10 cellular contexts compared by ENCODE assay signal in genomic region chr7:29565186-29565540, GRCh38. TPM values are rescaled to one million over a fixed set of nuclear protein-coding genes. Genes with fewer than 3 reads are reported as not detected.
A peak's percentile ranks its signal among the peaks of the same experiment; 100 is the strongest.
DNase-seq lines count a peak whose midpoint lies in the region; ATAC-seq, FAIRE-seq and TF ChIP-seq lines count a peak whose summit lies in the region.
"Had no signal": no experiment of that assay in that cellular context is flagged by ENCODE, and none has a peak within 500 bp of the region (broad histone marks: within the 10 kb centered on the region; RNA-seq: fewer than 3 reads in every experiment).

No MANE protein-coding gene starts in this region.

- H3K4me2 ChIP-seq in GM23338, result peak overlapping the region; percentile 91
- H3K4me2 ChIP-seq in hepatocyte, result peak overlapping the region; percentile 82

- H3K27me3 ChIP-seq in GM23338 (ENCODE audit: insufficient read depth), result peaks cover 28% of the 10 kb centered on the region
- H3K27me3 ChIP-seq in hepatocyte, result no peaks in the 10 kb centered on the region
- H3K27me3 ChIP-seq in gastrocnemius medialis, result peaks cover 47 to 64% (median 56%) of the 10 kb centered on the region in 3 donors

- H3K79me2 ChIP-seq in GM23338 (replicated peaks; ENCODE audit: insufficient read depth) (peaks cover 11% of the 10 kb centered on the region), hepatocyte (peaks cover 26% of the 10 kb centered on the region)

- intact Hi-C loops in activated CD4-positive, alpha-beta memory T cell treated with anti-CD3 and anti-CD28 coated beads for 36 hours (cut with micrococcal nuclease), result loop anchor here (10.0 kb wide), 1 partner anchor 610 kb away; the partner anchor contains the start of gene TRIL
- intact Hi-C loops in gastrocnemius medialis (cut with DNase I; ENCODE audit: low total_unique reads), result no loop called here

- H4K20me1 ChIP-seq in GM23338 (replicated peaks; ENCODE audit: insufficient read depth) (no peaks in the 10 kb centered on the region), hepatocyte (ENCODE audit: insufficient read depth, poor library complexity, severe bottlenecking) (no peaks in the 10 kb centered on the region)

- in situ Hi-C loops in gastrocnemius medialis (cut with MboI; ENCODE audit: low sequenced_read_pairs in 4 of 4), result no loop called here

- H3K27ac Mint-ChIP-seq in GM23338, result no peak overlapping the region
- no peak overlapping the region for H3K27ac Mint-ChIP-seq in activated CD4-positive, alpha-beta memory T cell treated with anti-CD3 and anti-CD28 coated beads for 36 hours

- no peaks in the 10 kb centered on the region for H3K9me2 ChIP-seq in GM23338 (ENCODE audit: insufficient read depth)
- no peaks in the 10 kb centered on the region for H3K9me2 ChIP-seq in hepatocyte (replicated peaks; ENCODE audit: insufficient read depth)

- 5% methylated on average over 9 of the region's 9 CpGs for WGBS in hepatocyte (ENCODE audit: low lambda C conversion rate, missing lambda C conversion rate)

- no peak for FAIRE-seq in H54 (lab: Jason Lieb, UNC)

- H3K9me3 Mint-ChIP-seq in GM23338, result no peaks in the 10 kb centered on the region
- H3K9me3 Mint-ChIP-seq in activated CD4-positive, alpha-beta memory T cell treated with anti-CD3 and anti-CD28 coated beads for 36 hours, result no peaks in the 10 kb centered on the region

- TF ChIP-seq POLR2A in gastrocnemius medialis (IDR thresholded peaks at IDR 0.05) (no peak), H54 (IDR thresholded peaks at IDR 0.05; ENCODE audit: low read depth, low read length) (no peak)

- H3K27me3 Mint-ChIP-seq in GM23338 (ENCODE audit: insufficient read depth, low read depth, poor library complexity), result peaks cover 36% of the 10 kb centered on the region
- peaks cover 65% of the 10 kb centered on the region for H3K27me3 Mint-ChIP-seq in activated CD4-positive, alpha-beta memory T cell treated with anti-CD3 and anti-CD28 coated beads for 36 hours

- H3K27ac ChIP-seq in GM23338 (ENCODE audit: low read depth) (no peak overlapping the region), hepatocyte (peak overlapping the region; percentile 95), gastrocnemius medialis (no peak overlapping the region)

- H3F3A ChIP-seq in GM23338 (replicated peaks; ENCODE audit: low read depth), result 0 out of 2 replicates have a peak, but pooled peaks cover 4% of the 10 kb centered on the region

- POLR2A ChIA-PET in activated CD4-positive, alpha-beta memory T cell treated with anti-CD3 and anti-CD28 coated beads for 36 hours (lab: Charles Lee), result no interaction called here

- peak overlapping the region; percentile 89 for H3K4me3 Mint-ChIP-seq in GM23338
- H3K4me3 Mint-ChIP-seq in activated CD4-positive, alpha-beta memory T cell treated with anti-CD3 and anti-CD28 coated beads for 36 hours, result peak overlapping the region; percentile 43

- H3K36me3 Mint-ChIP-seq in GM23338 (ENCODE audit: low read depth), result peaks cover 6% of the 10 kb centered on the region; the same call in 1 of the 3 replicates
- no peaks in the 10 kb centered on the region for H3K36me3 Mint-ChIP-seq in activated CD4-positive, alpha-beta memory T cell treated with anti-CD3 and anti-CD28 coated beads for 36 hours

- peak; percentile 16 for DNase-seq in GM23338 (ENCODE audit: low spot score)
- DNase-seq in activated CD4-positive, alpha-beta memory T cell treated with anti-CD3 and anti-CD28 coated beads for 36 hours, result no peak
- DNase-seq in hepatocyte (ENCODE audit: low spot score), result no peak
- DNase-seq in gastrocnemius medialis, result no peak
- DNase-seq in DMS79 (lab: John Stamatoyannopoulos, UW), result no peak
- no peak for DNase-seq in stimulated activated CD4-positive, alpha-beta T cell treated with anti-CD3 and anti-CD28 coated beads, Interleukin-15, amount 100 ng/mL, for 24 hours
- no peak for DNase-seq in H54 (ENCODE audit: insufficient read length, low spot score)

- H3K9me3 ChIP-seq in hepatocyte (ENCODE audit: low read depth), result no peaks in the 10 kb centered on the region
- H3K9me3 ChIP-seq in gastrocnemius medialis, result no peaks in the 10 kb centered on the region

- H3K4me3 ChIP-seq in GM23338 (peak overlapping the region; percentile 95), hepatocyte (peak overlapping the region; percentile 90), gastrocnemius medialis (peak overlapping the region; percentile 46 to 65 (median 55))

- H3K4me1 Mint-ChIP-seq in GM23338, result peaks cover 45% of the 10 kb centered on the region
- peaks cover 21% of the 10 kb centered on the region for H3K4me1 Mint-ChIP-seq in activated CD4-positive, alpha-beta memory T cell treated with anti-CD3 and anti-CD28 coated beads for 36 hours (ENCODE audit: low read depth)

- no peaks in the 10 kb centered on the region for H3K36me3 ChIP-seq in GM23338 (ENCODE audit: insufficient read depth)
- H3K36me3 ChIP-seq in hepatocyte (replicated peaks; ENCODE audit: insufficient read depth, low read depth), result no peaks in the 10 kb centered on the region
- no peaks in the 10 kb centered on the region for H3K36me3 ChIP-seq in gastrocnemius medialis

- H3K4me1 ChIP-seq in GM23338 (ENCODE audit: insufficient read depth) (peaks cover 42% of the 10 kb centered on the region), hepatocyte (ENCODE audit: insufficient read depth) (peaks cover 4% of the 10 kb centered on the region), gastrocnemius medialis (peaks cover 24 to 32% of the 10 kb centered on the region in 2 donors)

- ATAC-seq in GM23338 (no peak), gastrocnemius medialis (no peak), GM18520 (IDR thresholded peaks at IDR 0.05; ENCODE audit: unreplicated experiment) (no peak)

- H2AFZ ChIP-seq in GM23338 (peak overlapping the region; percentile 91), hepatocyte (peak overlapping the region; percentile 80)

- CTCF ChIA-PET in activated CD4-positive, alpha-beta memory T cell treated with anti-CD3 and anti-CD28 coated beads for 36 hours (lab: Charles Lee), result no interaction called here

- TF ChIP-seq CTCF in GM23338 (conservative IDR thresholded peaks at IDR 0.05; ENCODE audit: low read depth in 2 of 2), result no peak
- TF ChIP-seq CTCF in hepatocyte (IDR thresholded peaks at IDR 0.05; ENCODE audit: poor library complexity), result no peak
- TF ChIP-seq CTCF in gastrocnemius medialis (IDR thresholded peaks at IDR 0.05 in 4 of 5, conservative IDR thresholded peaks at IDR 0.05 in 1 of 5), result no peak

TF ChIP-seq in GM23338, 12 proteins besides CTCF, POLR2A, EP300 and RAD21 (continues in another document):
- TF ChIP-seq, protein P1, sequence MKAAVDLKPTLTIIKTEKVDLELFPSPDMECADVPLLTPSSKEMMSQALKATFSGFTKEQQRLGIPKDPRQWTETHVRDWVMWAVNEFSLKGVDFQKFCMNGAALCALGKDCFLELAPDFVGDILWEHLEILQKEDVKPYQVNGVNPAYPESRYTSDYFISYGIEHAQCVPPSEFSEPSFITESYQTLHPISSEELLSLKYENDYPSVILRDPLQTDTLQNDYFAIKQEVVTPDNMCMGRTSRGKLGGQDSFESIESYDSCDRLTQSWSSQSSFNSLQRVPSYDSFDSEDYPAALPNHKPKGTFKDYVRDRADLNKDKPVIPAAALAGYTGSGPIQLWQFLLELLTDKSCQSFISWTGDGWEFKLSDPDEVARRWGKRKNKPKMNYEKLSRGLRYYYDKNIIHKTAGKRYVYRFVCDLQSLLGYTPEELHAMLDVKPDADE (IDR thresholded peaks at IDR 0.05), result no peak
- no peak for TF ChIP-seq STAT1 (IDR thresholded peaks at IDR 0.05; ENCODE audit: unreplicated experiment)

RNA-seq across cellular contexts. Expression of gene PRR15, which starts 1.5 kb away (rescaled TPM):
- total RNA-seq in GM23338 (2014; rRNA removed; shearing (Covaris generic)), result 15.5 and 17.4 TPM in 2 replicates
- polyA plus RNA-seq in GM23338 (2016; fragmentation: Nextera tagmentation; extraction: Ambion mirVana) (8.5 and 9.6 TPM in 2 replicates), hepatocyte (30.2 and 42.0 TPM in 2 replicates)
- not detected for total RNA-seq in activated CD4-positive, alpha-beta memory T cell treated with anti-CD3 and anti-CD28 coated beads for 36 hours
- total RNA-seq in hepatocyte (47.4 and 53.3 TPM in 2 replicates), gastrocnemius medialis (1 to 10 TPM in 1 of 4 donors, under 1 TPM in 1, not detected in 2; 0.20 to 1.3 TPM)
- total RNA-seq: myocyte, SK-MEL-5 had no signal
